ENCODE assay signal across 1 cellular context in the genomic region with DNA sequence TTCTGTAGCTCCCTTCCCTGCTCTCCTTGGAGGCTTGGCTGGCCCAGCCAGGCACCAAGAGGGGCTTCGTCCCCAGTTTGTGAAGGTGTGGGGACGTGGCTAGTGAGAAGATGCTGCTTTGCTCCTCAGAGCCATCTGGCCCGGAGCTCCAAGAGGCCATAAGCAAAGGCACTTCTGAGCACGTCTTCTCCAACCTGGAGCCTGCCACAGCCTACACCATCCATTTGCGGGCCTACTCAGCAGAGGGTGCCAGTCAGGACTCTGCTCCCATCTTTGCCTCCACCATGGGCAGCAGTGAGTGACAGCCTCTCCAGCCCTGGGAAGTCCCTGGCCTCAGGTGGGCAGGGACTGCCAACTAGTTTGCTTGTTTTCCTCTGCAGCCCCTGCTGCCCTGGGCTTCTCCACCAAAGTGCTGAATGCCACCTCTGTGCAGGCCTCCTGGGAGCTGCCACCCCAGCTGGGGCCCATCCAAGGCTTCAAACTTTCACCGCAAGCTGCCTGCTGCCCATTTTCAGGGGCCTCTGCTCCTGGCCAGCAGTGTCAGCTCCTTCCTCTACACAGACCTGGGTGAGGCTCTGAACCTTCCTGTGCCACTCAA.
TF ChIP-seq lines count a peak whose summit lies in the region.

No MANE protein-coding gene starts in this region.

TF ChIP-seq in IMR-90, 13 proteins besides CTCF, POLR2A, EP300 and RAD21:
- TF ChIP-seq RFX5 (IDR thresholded peaks at IDR 0.05; ENCODE audit: low read depth, low read length) = no peak
- TF ChIP-seq FOS (IDR thresholded peaks at IDR 0.05; ENCODE audit: low read depth, low read length) = no peak
- TF ChIP-seq, protein P1, sequence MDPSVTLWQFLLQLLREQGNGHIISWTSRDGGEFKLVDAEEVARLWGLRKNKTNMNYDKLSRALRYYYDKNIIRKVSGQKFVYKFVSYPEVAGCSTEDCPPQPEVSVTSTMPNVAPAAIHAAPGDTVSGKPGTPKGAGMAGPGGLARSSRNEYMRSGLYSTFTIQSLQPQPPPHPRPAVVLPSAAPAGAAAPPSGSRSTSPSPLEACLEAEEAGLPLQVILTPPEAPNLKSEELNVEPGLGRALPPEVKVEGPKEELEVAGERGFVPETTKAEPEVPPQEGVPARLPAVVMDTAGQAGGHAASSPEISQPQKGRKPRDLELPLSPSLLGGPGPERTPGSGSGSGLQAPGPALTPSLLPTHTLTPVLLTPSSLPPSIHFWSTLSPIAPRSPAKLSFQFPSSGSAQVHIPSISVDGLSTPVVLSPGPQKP (IDR thresholded peaks at IDR 0.05; ENCODE audit: borderline replicate concordance, low read depth, low read length) = no peak
- TF ChIP-seq, protein P2, sequence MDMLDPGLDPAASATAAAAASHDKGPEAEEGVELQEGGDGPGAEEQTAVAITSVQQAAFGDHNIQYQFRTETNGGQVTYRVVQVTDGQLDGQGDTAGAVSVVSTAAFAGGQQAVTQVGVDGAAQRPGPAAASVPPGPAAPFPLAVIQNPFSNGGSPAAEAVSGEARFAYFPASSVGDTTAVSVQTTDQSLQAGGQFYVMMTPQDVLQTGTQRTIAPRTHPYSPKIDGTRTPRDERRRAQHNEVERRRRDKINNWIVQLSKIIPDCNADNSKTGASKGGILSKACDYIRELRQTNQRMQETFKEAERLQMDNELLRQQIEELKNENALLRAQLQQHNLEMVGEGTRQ (IDR thresholded peaks at IDR 0.05; ENCODE audit: low read depth, low read length) = no peak
- no peak for TF ChIP-seq NFE2L2 (IDR thresholded peaks at IDR 0.05; ENCODE audit: low read depth, low read length)
- no peak for TF ChIP-seq BHLHE40 (IDR thresholded peaks at IDR 0.05; ENCODE audit: low read depth, low read length)
- no peak for TF ChIP-seq RCOR1 (IDR thresholded peaks at IDR 0.05; ENCODE audit: insufficient replicate concordance, low read length)
- no peak for TF ChIP-seq MAZ (IDR thresholded peaks at IDR 0.05; ENCODE audit: borderline replicate concordance, low read depth, low read length)
- TF ChIP-seq CEBPB (IDR thresholded peaks at IDR 0.05; ENCODE audit: low read depth, low read length) = no peak
- no peak for TF ChIP-seq SMC3 (IDR thresholded peaks at IDR 0.05; ENCODE audit: low read depth, low read length)
- no peak for TF ChIP-seq MAFK (IDR thresholded peaks at IDR 0.05; ENCODE audit: low read depth, low read length)
- TF ChIP-seq CHD1 (IDR thresholded peaks at IDR 0.05; ENCODE audit: low read depth, low read length) = no peak
- no peak for TF ChIP-seq MXI1 (IDR thresholded peaks at IDR 0.05; ENCODE audit: borderline replicate concordance, low read depth, low read length)
